In the genomic region with DNA sequence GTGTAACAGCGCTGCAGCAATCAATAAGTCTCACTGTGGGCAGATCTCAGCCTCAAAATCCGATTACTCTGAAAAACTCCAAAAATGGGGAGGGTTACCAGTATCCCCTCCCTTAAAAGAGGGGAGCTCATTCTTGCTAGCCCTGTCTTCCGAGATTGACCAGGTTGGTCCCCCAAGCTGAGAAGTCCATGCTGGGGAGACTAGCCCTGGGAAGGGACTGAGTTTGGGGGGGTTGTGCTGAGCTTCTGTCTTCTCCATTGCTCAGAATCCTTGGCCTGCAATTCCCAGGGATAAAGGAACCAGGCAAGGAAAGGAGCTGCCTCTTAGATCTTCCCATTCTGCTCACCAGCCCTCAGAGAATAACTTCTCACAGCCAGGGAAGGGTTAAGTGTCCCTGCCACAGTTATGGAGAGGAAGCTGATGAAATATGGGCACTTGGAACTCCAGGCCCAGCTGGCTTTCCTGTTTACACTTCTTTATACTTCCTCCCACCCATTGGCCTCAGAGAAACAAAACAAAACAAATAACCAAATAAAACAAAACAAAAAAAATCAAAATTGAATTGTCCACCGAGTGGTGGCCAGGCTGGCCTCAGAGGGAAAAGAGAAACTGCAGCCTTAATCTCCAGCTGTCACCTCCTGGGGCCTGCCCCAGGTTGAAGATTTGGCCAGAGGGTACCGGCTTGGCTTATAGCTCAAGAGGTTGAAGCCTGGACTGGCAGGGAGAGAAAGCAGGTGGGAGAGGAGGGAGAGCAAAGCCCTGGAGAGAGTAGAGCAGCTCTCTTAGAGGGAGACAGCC, we compare ENCODE assay signal across 10 cellular contexts. TPM values are rescaled to one million over a fixed set of nuclear protein-coding genes. Genes with fewer than 3 reads are reported as not detected.
A peak's percentile ranks its signal among the peaks of the same experiment; 100 is the strongest.
DNase-seq lines count a peak whose midpoint lies in the region; ATAC-seq, FAIRE-seq and TF ChIP-seq lines count a peak whose summit lies in the region.
"Had no signal": no experiment of that assay in that cellular context is flagged by ENCODE, and none has a peak within 500 bp of the region (broad histone marks: within the 10 kb centered on the region; RNA-seq: fewer than 3 reads in every experiment).

No MANE protein-coding gene starts in this region.

- BruUV-seq in K562 (replicated peaks; lab: Mats Ljungman, UMichigan): no TSS peak

- 50% methylated on average over 5 of the region's 5 CpGs for WGBS in K562 (ENCODE audit: insufficient coverage, low coverage, missing lambda C conversion rate)

- no peak for TF ChIP-seq POLR2A in K562 (conservative IDR thresholded peaks at IDR 0.05)

- no peak overlapping the region for H3K4me2 ChIP-seq in K562 (ENCODE audit: insufficient read depth, low read length)
- no peak overlapping the region for H3K4me2 ChIP-seq in osteoblast (ENCODE audit: insufficient read depth, low read length)

- in situ Hi-C loops in K562 (cut with MboI): no loop called here

- TF ChIP-seq CTCF in K562 (IDR thresholded peaks at IDR 0.05 in 2 of 3, conservative IDR thresholded peaks at IDR 0.05 in 1 of 3; ENCODE audit: insufficient read depth in 2 of 3, low read depth in 1 of 3, low read length in 3 of 3): no peak
- no peak for TF ChIP-seq CTCF in nephron progenitor cell (IDR thresholded peaks at IDR 0.05)
- no peak for TF ChIP-seq CTCF in glutamatergic neuron (IDR thresholded peaks at IDR 0.05; ENCODE audit: partially characterized antibody, unreplicated experiment)
- no peak for TF ChIP-seq CTCF in osteoblast (IDR thresholded peaks at IDR 0.05; ENCODE audit: extremely low read depth, low read depth, low read length)

- ATAC-seq in K562: no peak
- no peak for ATAC-seq in GM18502 (IDR thresholded peaks at IDR 0.05; ENCODE audit: poor library complexity, unreplicated experiment)

- no peaks in the 10 kb centered on the region for H3K9me1 ChIP-seq in K562 (ENCODE audit: control insufficient read depth, insufficient read depth, low read length)

- FAIRE-seq in K562 (lab: Jason Lieb, UNC): no peak

- no peak for TF ChIP-seq RAD21 in K562 (CRISPR knock-in tag; conservative IDR thresholded peaks at IDR 0.05 in 1 of 2, IDR thresholded peaks at IDR 0.05 in 1 of 2)

- H3K4me1 Mint-ChIP-seq in nephron progenitor cell (peaks cover 28% of the 10 kb centered on the region), glutamatergic neuron (ENCODE audit: low read depth, unreplicated experiment) (peaks cover 9% of the 10 kb centered on the region)
- H3K4me1 Mint-ChIP-seq in activated T-helper 1 cell treated with anti-CD3 and anti-CD28 coated beads, Interleukin-12 subunit alpha, Interleukin-12 subunit beta, Interleukin-2, Interleukin-4 antibody, amounts not matched to agents 30 ng/mL and 10 ng/mL and 1 ng/mL, durations not matched to agents 14 hours and 24 hours and 36 hours (ENCODE audit: low read depth): peaks cover 70% of the 10 kb centered on the region

- H3K9ac ChIP-seq in K562 (ENCODE audit: insufficient read depth in 1 of 2, low read depth in 2 of 2, low read length in 2 of 2): no peak overlapping the region

- no peak for TF ChIP-seq EP300 in K562 (IDR thresholded peaks at IDR 0.05; ENCODE audit: low read length)

- H3K36me3 Mint-ChIP-seq in nephron progenitor cell (ENCODE audit: low read depth): peaks cover 100% of the 10 kb centered on the region
- H3K36me3 Mint-ChIP-seq in glutamatergic neuron (ENCODE audit: unreplicated experiment): peaks cover 3% of the 10 kb centered on the region
- peaks cover 8% of the 10 kb centered on the region for H3K36me3 Mint-ChIP-seq in activated T-helper 1 cell treated with anti-CD3 and anti-CD28 coated beads, Interleukin-12 subunit alpha, Interleukin-12 subunit beta, Interleukin-2, Interleukin-4 antibody, amounts not matched to agents 30 ng/mL and 10 ng/mL and 1 ng/mL, durations not matched to agents 14 hours and 24 hours and 36 hours (ENCODE audit: low read depth)

- peak overlapping the region; percentile 100 for H3K27ac Mint-ChIP-seq in nephron progenitor cell
- no peak overlapping the region for H3K27ac Mint-ChIP-seq in glutamatergic neuron (ENCODE audit: unreplicated experiment)
- H3K27ac Mint-ChIP-seq in activated T-helper 1 cell treated with anti-CD3 and anti-CD28 coated beads, Interleukin-12 subunit alpha, Interleukin-12 subunit beta, Interleukin-2, Interleukin-4 antibody, amounts not matched to agents 30 ng/mL and 10 ng/mL and 1 ng/mL, durations not matched to agents 14 hours and 24 hours and 36 hours: no peak overlapping the region

- H3K4me1 ChIP-seq in K562 (replicated peaks in 1 of 2; ENCODE audit: control insufficient read depth in 2 of 2, insufficient read depth in 2 of 2, low read length in 2 of 2): peaks cover 27 to 29% of the 10 kb centered on the region in 2 experiments
- H3K4me1 ChIP-seq in osteoblast (ENCODE audit: insufficient read depth, low read length): peaks cover 11% of the 10 kb centered on the region

- no peak overlapping the region for H3K27ac ChIP-seq in K562 (ENCODE audit: extremely low read depth, low read depth, low read length)
- H3K27ac ChIP-seq in osteoblast (ENCODE audit: low read depth, low read length): no peak overlapping the region

- H4K20me1 ChIP-seq in K562 (replicated peaks; ENCODE audit: control insufficient read depth, insufficient read depth, low read length) (no peaks in the 10 kb centered on the region), osteoblast (ENCODE audit: insufficient read depth, low read length) (no peaks in the 10 kb centered on the region)

- DNase-seq in COLO668 (lab: John Stamatoyannopoulos, UW; ENCODE audit: unreplicated experiment): peak; percentile 59
- DNase-seq in NCI-H1092 treated with DMSO at 0.1 percent for 48 hours (lab: John Stamatoyannopoulos, UW): peak; percentile 98
- no peak for DNase-seq in K562 (ENCODE audit: extremely low read depth in 1 of 4, low spot score in 3 of 4)
- DNase-seq in nephron progenitor cell: no peak
- DNase-seq in glutamatergic neuron: no peak
- DNase-seq in activated T-helper 1 cell treated with anti-CD3 and anti-CD28 coated beads, Interleukin-12 subunit alpha, Interleukin-12 subunit beta, Interleukin-2, Interleukin-4 antibody, amounts not matched to agents 30 ng/mL and 10 ng/mL and 1 ng/mL, durations not matched to agents 14 hours and 24 hours and 36 hours (ENCODE audit: low spot score): no peak
- no peak for DNase-seq in osteoblast (ENCODE audit: insufficient read length, low spot score, missing footprints)
- DNase-seq: midbrain, NCI-H1694 had no signal

- H3K9me3 Mint-ChIP-seq in nephron progenitor cell (peaks cover 4% of the 10 kb centered on the region), glutamatergic neuron (ENCODE audit: unreplicated experiment) (peaks cover 12% of the 10 kb centered on the region)
- H3K9me3 Mint-ChIP-seq in activated T-helper 1 cell treated with anti-CD3 and anti-CD28 coated beads, Interleukin-12 subunit alpha, Interleukin-12 subunit beta, Interleukin-2, Interleukin-4 antibody, amounts not matched to agents 30 ng/mL and 10 ng/mL and 1 ng/mL, durations not matched to agents 14 hours and 24 hours and 36 hours: no peaks in the 10 kb centered on the region

- no peaks in the 10 kb centered on the region for H3K9me3 ChIP-seq in K562 (replicated peaks; ENCODE audit: control insufficient read depth, insufficient read depth, low read depth, low read length)
- no peaks in the 10 kb centered on the region for H3K9me3 ChIP-seq in osteoblast (ENCODE audit: low read depth, low read length)

- peaks cover 15% of the 10 kb centered on the region for H3K27me3 Mint-ChIP-seq in nephron progenitor cell (ENCODE audit: low read depth, poor library complexity)
- peaks cover 67% of the 10 kb centered on the region for H3K27me3 Mint-ChIP-seq in glutamatergic neuron (ENCODE audit: unreplicated experiment)
- H3K27me3 Mint-ChIP-seq in activated T-helper 1 cell treated with anti-CD3 and anti-CD28 coated beads, Interleukin-12 subunit alpha, Interleukin-12 subunit beta, Interleukin-2, Interleukin-4 antibody, amounts not matched to agents 30 ng/mL and 10 ng/mL and 1 ng/mL, durations not matched to agents 14 hours and 24 hours and 36 hours (ENCODE audit: insufficient read depth): peaks cover 71% of the 10 kb centered on the region

- POLR2A ChIA-PET in K562 (lab: Yijun Ruan, JAX): interaction anchor here (0.5 to 2.0 kb wide), 9 partner anchors 14 to 422 kb away, joined by 3 to 6 read pairs (median 3); a partner anchor contains a TSS

- intact Hi-C loops in K562 (cut with micrococcal nuclease): no loop called here
- intact Hi-C loops in activated T-helper 1 cell treated with anti-CD3 and anti-CD28 coated beads, Interleukin-12 subunit alpha, Interleukin-12 subunit beta, Interleukin-2, Interleukin-4 antibody, amounts not matched to agents 30 ng/mL and 10 ng/mL and 1 ng/mL, durations not matched to agents 14 hours and 24 hours and 36 hours (cut with micrococcal nuclease): no loop called here

- H3K4me3 ChIP-seq in K562 (no peak overlapping the region), osteoblast (ENCODE audit: insufficient read depth, low read length) (no peak overlapping the region)

- peak overlapping the region; percentile 99 for H3K4me3 Mint-ChIP-seq in nephron progenitor cell
- no peak overlapping the region for H3K4me3 Mint-ChIP-seq in glutamatergic neuron (ENCODE audit: unreplicated experiment)
- H3K4me3 Mint-ChIP-seq in activated T-helper 1 cell treated with anti-CD3 and anti-CD28 coated beads, Interleukin-12 subunit alpha, Interleukin-12 subunit beta, Interleukin-2, Interleukin-4 antibody, amounts not matched to agents 30 ng/mL and 10 ng/mL and 1 ng/mL, durations not matched to agents 14 hours and 24 hours and 36 hours: no peak overlapping the region

- H3K27me3 ChIP-seq in K562 (ENCODE audit: control insufficient read depth in 2 of 2, insufficient read depth in 2 of 2, low read length in 2 of 2) (no peaks in the 10 kb centered on the region), osteoblast (ENCODE audit: insufficient read depth, low read length) (peaks cover 86% of the 10 kb centered on the region)

- H3K36me3 ChIP-seq in K562 (ENCODE audit: control insufficient read depth, insufficient read depth, low read length) (no peaks in the 10 kb centered on the region), osteoblast (ENCODE audit: insufficient read depth, low read length) (no peaks in the 10 kb centered on the region)

- H3K79me2 ChIP-seq in K562 (ENCODE audit: control insufficient read depth, insufficient read depth, low read length): peaks cover 22% of the 10 kb centered on the region
- no peaks in the 10 kb centered on the region for H3K79me2 ChIP-seq in osteoblast (ENCODE audit: insufficient read depth, low read length)

- H2AFZ ChIP-seq in K562 (ENCODE audit: low read depth, low read length) (no peak overlapping the region), osteoblast (ENCODE audit: low read length) (no peak overlapping the region)

- CTCF ChIA-PET in K562 (lab: Yijun Ruan, JAX; ENCODE audit: low intra/inter-chr PET ratio): no interaction called here

RNA-seq across cellular contexts. Expression of a gene that starts 2.6 kb away (rescaled TPM):
- 75.2 and 108 TPM in 2 replicates for total RNA-seq in K562 (2011; cell fraction: chromatin; rRNA removed; ENCODE audit: low replicate concordance)
- 47.0 and 47.2 TPM in 2 replicates for total RNA-seq in K562 (2011; cell fraction: nucleolus; rRNA removed)
- 90.9 and 153 TPM in 2 replicates for total RNA-seq in K562 (2011; cell fraction: nucleoplasm; rRNA removed)
- total RNA-seq in K562 (2014; rRNA removed): 11.8 and 17.2 TPM in 2 replicates
- total RNA-seq in K562 (2014; rRNA removed; fragmentation: Illumina TruSeq; extraction: Trizol): 20.2 and 21.2 TPM in 2 replicates
- 24.7 and 28.1 TPM in 2 replicates for total RNA-seq in K562 (2015; rRNA removed; fragmentation: Illumina TruSeq; extraction: Trizol)
- 22.7 and 28.3 TPM in 2 replicates for total RNA-seq in K562 (2021)
- polyA plus RNA-seq in K562 (2011; rRNA removed): 15.7 and 21.5 TPM in 2 replicates
- polyA plus RNA-seq in K562 (2011; cell fraction: cytosol; rRNA removed): 11.5 and 17.9 TPM in 2 replicates
- 93.6 and 118 TPM in 2 replicates for polyA plus RNA-seq in K562 (2011; cell fraction: nucleus; rRNA removed)
- polyA plus RNA-seq in K562 (2012): 19.2 and 37.9 TPM in 2 replicates
- 23.5 and 27.0 TPM in 2 replicates for polyA plus RNA-seq in K562 (2014; fragmentation: Illumina TruSeq; extraction: Trizol)
- 1 to 10 TPM; 2.4 to 2.5 TPM for polyA plus RNA-seq in K562 (2014; fragmentation: Nextera tagmentation; extraction: Ambion mirVana)
- 33.0 and 41.3 TPM in 2 replicates for polyA plus RNA-seq in K562 (2014; rRNA removed)
- 5.3 and 9.5 TPM in 2 replicates for polyA minus RNA-seq in K562 (2011; rRNA and poly(A)+ RNA removed)
- polyA minus RNA-seq in K562 (2011; cell fraction: cytosol; rRNA and poly(A)+ RNA removed): 3.6 and 5.7 TPM in 2 replicates
- polyA minus RNA-seq in K562 (2011; cell fraction: nucleus; rRNA and poly(A)+ RNA removed): 29.2 and 37.0 TPM in 2 replicates
- total RNA-seq in glutamatergic neuron (ENCODE audit: unreplicated experiment): not detected
- 2.5 and 2.8 TPM in 2 replicates for total RNA-seq in activated T-helper 1 cell treated with anti-CD3 and anti-CD28 coated beads, Interleukin-12 subunit alpha, Interleukin-12 subunit beta, Interleukin-2, Interleukin-4 antibody, amounts not matched to agents 30 ng/mL and 10 ng/mL and 1 ng/mL, durations not matched to agents 14 hours and 24 hours and 36 hours
- 1.5 and 1.8 TPM in 2 replicates for total RNA-seq in osteoblast

RNA-seq across cellular contexts. Expression of a gene that starts 6.1 kb away (rescaled TPM):
- 4.9 and 5.1 TPM in 2 replicates for total RNA-seq in K562 (2011; cell fraction: chromatin; rRNA removed; ENCODE audit: low replicate concordance)
- 1.8 and 2.0 TPM in 2 replicates for total RNA-seq in K562 (2011; cell fraction: nucleolus; rRNA removed)
- 2.4 and 3.7 TPM in 2 replicates for total RNA-seq in K562 (2011; cell fraction: nucleoplasm; rRNA removed)
- total RNA-seq in K562 (2014; rRNA removed) (0.27 and 0.57 TPM in 2 replicates), K562 (2014; rRNA removed; fragmentation: Illumina TruSeq; extraction: Trizol) (0.38 and 0.65 TPM in 2 replicates), K562 (2015; rRNA removed; fragmentation: Illumina TruSeq; extraction: Trizol) (0.75 and 0.80 TPM in 2 replicates), K562 (2021) (2.4 and 2.6 TPM in 2 replicates), glutamatergic neuron (ENCODE audit: unreplicated experiment) (not detected), osteoblast (not detected in 2 replicates)
- polyA plus RNA-seq in K562 (2011; rRNA removed) (0.36 and 0.87 TPM in 2 replicates), K562 (2014; fragmentation: Illumina TruSeq; extraction: Trizol) (1.4 and 1.5 TPM in 2 replicates), K562 (2014; fragmentation: Nextera tagmentation; extraction: Ambion mirVana) (under 1 TPM; 0.24 to 0.25 TPM), K562 (2014; rRNA removed) (2.7 and 3.2 TPM in 2 replicates)
- polyA plus RNA-seq in K562 (2011; cell fraction: cytosol; rRNA removed): 0.36 and 0.52 TPM in 2 replicates
- 3.7 TPM in 2 replicates for polyA plus RNA-seq in K562 (2011; cell fraction: nucleus; rRNA removed)
- 2.9 and 6.4 TPM in 2 replicates for polyA plus RNA-seq in K562 (2012)
- polyA minus RNA-seq in K562 (2011; rRNA and poly(A)+ RNA removed): 0.11 and 0.15 TPM in 2 replicates
- 0.38 and 0.82 TPM in 2 replicates for polyA minus RNA-seq in K562 (2011; cell fraction: cytosol; rRNA and poly(A)+ RNA removed)
- 0.54 and 1.1 TPM in 2 replicates for polyA minus RNA-seq in K562 (2011; cell fraction: nucleus; rRNA and poly(A)+ RNA removed)
- total RNA-seq in activated T-helper 1 cell treated with anti-CD3 and anti-CD28 coated beads, Interleukin-12 subunit alpha, Interleukin-12 subunit beta, Interleukin-2, Interleukin-4 antibody, amounts not matched to agents 30 ng/mL and 10 ng/mL and 1 ng/mL, durations not matched to agents 14 hours and 24 hours and 36 hours: 0.10 TPM in 1 of 2 replicates, not detected in the other

RNA-seq across cellular contexts. Expression of a gene that starts 9.3 kb away (rescaled TPM):
- total RNA-seq in K562 (2011; cell fraction: chromatin; rRNA removed; ENCODE audit: low replicate concordance): 46.4 and 55.0 TPM in 2 replicates
- total RNA-seq in K562 (2011; cell fraction: nucleolus; rRNA removed): 33.6 and 35.9 TPM in 2 replicates
- 34.9 and 40.6 TPM in 2 replicates for total RNA-seq in K562 (2011; cell fraction: nucleoplasm; rRNA removed)
- total RNA-seq in K562 (2014; rRNA removed) (23.9 and 26.4 TPM in 2 replicates), K562 (2014; rRNA removed; fragmentation: Illumina TruSeq; extraction: Trizol) (10.6 and 10.8 TPM in 2 replicates), K562 (2015; rRNA removed; fragmentation: Illumina TruSeq; extraction: Trizol) (14.6 and 14.9 TPM in 2 replicates), K562 (2021) (33.2 and 34.9 TPM in 2 replicates), glutamatergic neuron (ENCODE audit: unreplicated experiment) (not detected), osteoblast (0.29 and 0.36 TPM in 2 replicates)
- polyA plus RNA-seq in K562 (2011; rRNA removed) (9.2 and 13.0 TPM in 2 replicates), K562 (2014; fragmentation: Illumina TruSeq; extraction: Trizol) (27.5 and 30.2 TPM in 2 replicates), K562 (2014; fragmentation: Nextera tagmentation; extraction: Ambion mirVana) (1 to 10 TPM; 1.6 to 2.6 TPM), K562 (2014; rRNA removed) (22.5 and 27.2 TPM in 2 replicates)
- polyA plus RNA-seq in K562 (2011; cell fraction: cytosol; rRNA removed): 10.4 and 12.6 TPM in 2 replicates
- polyA plus RNA-seq in K562 (2011; cell fraction: nucleus; rRNA removed): 44.4 and 69.1 TPM in 2 replicates
- 16.3 and 24.5 TPM in 2 replicates for polyA plus RNA-seq in K562 (2012)
- 4.4 and 4.6 TPM in 2 replicates for polyA minus RNA-seq in K562 (2011; rRNA and poly(A)+ RNA removed)
- 5.2 and 7.6 TPM in 2 replicates for polyA minus RNA-seq in K562 (2011; cell fraction: cytosol; rRNA and poly(A)+ RNA removed)
- polyA minus RNA-seq in K562 (2011; cell fraction: nucleus; rRNA and poly(A)+ RNA removed): 14.8 and 17.5 TPM in 2 replicates
- total RNA-seq in activated T-helper 1 cell treated with anti-CD3 and anti-CD28 coated beads, Interleukin-12 subunit alpha, Interleukin-12 subunit beta, Interleukin-2, Interleukin-4 antibody, amounts not matched to agents 30 ng/mL and 10 ng/mL and 1 ng/mL, durations not matched to agents 14 hours and 24 hours and 36 hours: 3.8 and 4.2 TPM in 2 replicates

RNA-seq across cellular contexts. Expression of a gene that starts 17.3 kb away (rescaled TPM):
- total RNA-seq in K562 (2011; cell fraction: chromatin; rRNA removed; ENCODE audit: low replicate concordance): 18.7 and 26.2 TPM in 2 replicates
- total RNA-seq in K562 (2011; cell fraction: nucleolus; rRNA removed): 10.4 and 11.2 TPM in 2 replicates
- total RNA-seq in K562 (2011; cell fraction: nucleoplasm; rRNA removed): 12.0 and 17.8 TPM in 2 replicates
- 6.5 and 9.1 TPM in 2 replicates for total RNA-seq in K562 (2014; rRNA removed)
- 3.9 and 4.9 TPM in 2 replicates for total RNA-seq in K562 (2014; rRNA removed; fragmentation: Illumina TruSeq; extraction: Trizol)
- 7.3 and 7.5 TPM in 2 replicates for total RNA-seq in K562 (2015; rRNA removed; fragmentation: Illumina TruSeq; extraction: Trizol)
- total RNA-seq in K562 (2021): 10.6 and 14.2 TPM in 2 replicates
- 2.3 and 3.0 TPM in 2 replicates for polyA plus RNA-seq in K562 (2011; rRNA removed)
- 3.7 and 4.0 TPM in 2 replicates for polyA plus RNA-seq in K562 (2011; cell fraction: cytosol; rRNA removed)
- polyA plus RNA-seq in K562 (2011; cell fraction: nucleus; rRNA removed): 16.7 and 17.3 TPM in 2 replicates
- polyA plus RNA-seq in K562 (2012): 9.7 and 11.7 TPM in 2 replicates
- 4.0 and 7.7 TPM in 2 replicates for polyA plus RNA-seq in K562 (2014; fragmentation: Illumina TruSeq; extraction: Trizol)
- polyA plus RNA-seq in K562 (2014; fragmentation: Nextera tagmentation; extraction: Ambion mirVana): 1 to 10 TPM; 1.2 to 1.9 TPM
- polyA plus RNA-seq in K562 (2014; rRNA removed): 13.7 and 14.8 TPM in 2 replicates
- polyA minus RNA-seq in K562 (2011; rRNA and poly(A)+ RNA removed): 0.42 and 0.63 TPM in 2 replicates
- polyA minus RNA-seq in K562 (2011; cell fraction: cytosol; rRNA and poly(A)+ RNA removed): 1.3 TPM in 1 of 2 replicates, not detected in the other
- polyA minus RNA-seq in K562 (2011; cell fraction: nucleus; rRNA and poly(A)+ RNA removed): 3.5 and 8.1 TPM in 2 replicates
- total RNA-seq in glutamatergic neuron (ENCODE audit: unreplicated experiment): not detected
- total RNA-seq in activated T-helper 1 cell treated with anti-CD3 and anti-CD28 coated beads, Interleukin-12 subunit alpha, Interleukin-12 subunit beta, Interleukin-2, Interleukin-4 antibody, amounts not matched to agents 30 ng/mL and 10 ng/mL and 1 ng/mL, durations not matched to agents 14 hours and 24 hours and 36 hours: 0.71 and 0.99 TPM in 2 replicates
- 0.59 and 0.72 TPM in 2 replicates for total RNA-seq in osteoblast

RNA-seq across cellular contexts. Expression of a gene that starts 23.3 kb away (rescaled TPM):
- total RNA-seq in K562 (2011; cell fraction: chromatin; rRNA removed; ENCODE audit: low replicate concordance): 1.4 and 3.5 TPM in 2 replicates
- total RNA-seq in K562 (2011; cell fraction: nucleolus; rRNA removed): 0.79 and 1.5 TPM in 2 replicates
- total RNA-seq in K562 (2011; cell fraction: nucleoplasm; rRNA removed): 2.1 TPM in 2 replicates
- total RNA-seq in K562 (2014; rRNA removed) (8.3 and 11.0 TPM in 2 replicates), K562 (2014; rRNA removed; fragmentation: Illumina TruSeq; extraction: Trizol) (13.5 and 14.7 TPM in 2 replicates), K562 (2015; rRNA removed; fragmentation: Illumina TruSeq; extraction: Trizol) (14.8 and 16.7 TPM in 2 replicates), K562 (2021) (8.2 and 10.8 TPM in 2 replicates), glutamatergic neuron (ENCODE audit: unreplicated experiment) (0.64 TPM), osteoblast (0.36 TPM in 1 of 2 replicates, not detected in the other)
- polyA plus RNA-seq in K562 (2011; rRNA removed) (5.5 and 5.9 TPM in 2 replicates), K562 (2014; fragmentation: Illumina TruSeq; extraction: Trizol) (10.3 and 11.6 TPM in 2 replicates), K562 (2014; fragmentation: Nextera tagmentation; extraction: Ambion mirVana) (1 to 10 TPM; 5.7 to 5.8 TPM), K562 (2014; rRNA removed) (11.1 and 13.9 TPM in 2 replicates)
- polyA plus RNA-seq in K562 (2011; cell fraction: cytosol; rRNA removed): 8.3 and 8.4 TPM in 2 replicates
- polyA plus RNA-seq in K562 (2011; cell fraction: nucleus; rRNA removed): 2.7 and 3.9 TPM in 2 replicates
- polyA plus RNA-seq in K562 (2012): 10.4 and 16.5 TPM in 2 replicates
- polyA minus RNA-seq in K562 (2011; rRNA and poly(A)+ RNA removed): 1.9 and 2.5 TPM in 2 replicates
- polyA minus RNA-seq in K562 (2011; cell fraction: cytosol; rRNA and poly(A)+ RNA removed): 2.9 and 3.5 TPM in 2 replicates
- 0.67 and 2.3 TPM in 2 replicates for polyA minus RNA-seq in K562 (2011; cell fraction: nucleus; rRNA and poly(A)+ RNA removed)
- 0.49 and 0.51 TPM in 2 replicates for total RNA-seq in activated T-helper 1 cell treated with anti-CD3 and anti-CD28 coated beads, Interleukin-12 subunit alpha, Interleukin-12 subunit beta, Interleukin-2, Interleukin-4 antibody, amounts not matched to agents 30 ng/mL and 10 ng/mL and 1 ng/mL, durations not matched to agents 14 hours and 24 hours and 36 hours

Comparison
In these comparisons a context has a peak if more than half of its experiments do, and no peak if none do; other contexts are left out.
1. DNase-seq: peak in COLO668 (single experiment) and NCI-H1092 treated with DMSO at 0.1 percent for 48 hours (single experiment); none in K562 (0 of 4), nephron progenitor cell (single experiment), glutamatergic neuron (single experiment), activated T-helper 1 cell treated with anti-CD3 and anti-CD28 coated beads, Interleukin-12 subunit alpha, Interleukin-12 subunit beta, Interleukin-2, Interleukin-4 antibody, amounts not matched to agents 30 ng/mL and 10 ng/mL and 1 ng/mL, durations not matched to agents 14 hours and 24 hours and 36 hours (single experiment) and osteoblast (single experiment).